21 cellular contexts compared by ENCODE assay signal in genomic region chr10:100978121-100978895, GRCh38.
"Had no signal": no experiment of that assay in that cellular context is flagged by ENCODE, and none has a peak within 500 bp of the region (broad histone marks: within the 10 kb centered on the region; RNA-seq: fewer than 3 reads in every experiment).

No MANE protein-coding gene starts in this region.

- H2AFZ ChIP-seq: neural progenitor cell had no signal

- H3K9me3 Mint-ChIP-seq: activated CD4-positive, alpha-beta T cell treated with anti-CD3 and anti-CD28 coated beads, Interleukin-2, amount 10 ng/mL, durations not matched to agents 24 days and 14 days; activated naive CD4-positive, alpha-beta T cell treated with anti-CD3 and anti-CD28 coated beads, Interleukin-2, amount 10 ng/mL, durations not matched to agents 7 days and 5 days; dendritic cell treated with granulocyte-macrophage colony-stimulating factor and Interleukin-4, amounts not matched to agents 40 ng/mL and 50 ng/mL, for 4 days; mesothelial cell of epicardium; naive thymus-derived CD8-positive, alpha-beta T cell; neural progenitor cell; stimulated activated naive B cell treated with anti-CD40 and anti-IgM and Interleukin-4, amounts not matched to agents 10 μg/mL and 1 μg/mL and 100 μg/mL, for 72 hours had no signal

- H3K36me3 ChIP-seq: neural progenitor cell had no signal

- H3K4me2 ChIP-seq: neural progenitor cell had no signal

- H3K4me1 ChIP-seq: foreskin keratinocyte, left lung, neural progenitor cell, testis, upper lobe of right lung had no signal

- DNase-seq: activated CD4-positive, alpha-beta T cell treated with anti-CD3 and anti-CD28 coated beads, Interleukin-2, amount 10 ng/mL, durations not matched to agents 24 days and 14 days; activated CD8-positive, alpha-beta T cell treated with anti-CD3 and anti-CD28 coated beads, Interleukin-2, amount 10 ng/mL, durations not matched to agents 7 days and 5 days; activated effector memory CD4-positive, alpha-beta T cell treated with anti-CD3 and anti-CD28 coated beads, Interleukin-2, amount 50 U/mL, for 16 hours; activated naive CD4-positive, alpha-beta T cell treated with anti-CD3 and anti-CD28 coated beads, Interleukin-2, amount 10 ng/mL, durations not matched to agents 7 days and 5 days; cerebellar nuclear complex; effector CD8-positive, alpha-beta T cell; foreskin keratinocyte; left lung; naive thymus-derived CD8-positive, alpha-beta T cell; retina; stimulated activated CD4-positive, alpha-beta T cell treated with anti-CD3 and anti-CD28 coated beads, Interleukin-1b, Interleukin-23, amount 100 ng/mL, for 48 hours; stimulated activated naive B cell treated with anti-CD40 and anti-IgM and Interleukin-4, amounts not matched to agents 10 μg/mL and 1 μg/mL and 100 μg/mL, for 72 hours; testis; upper lobe of right lung had no signal

- H3K27ac Mint-ChIP-seq: activated CD4-positive, alpha-beta T cell treated with anti-CD3 and anti-CD28 coated beads, Interleukin-2, amount 10 ng/mL, durations not matched to agents 24 days and 14 days; activated CD8-positive, alpha-beta T cell treated with anti-CD3 and anti-CD28 coated beads, Interleukin-2, amount 10 ng/mL, durations not matched to agents 7 days and 5 days; activated naive CD4-positive, alpha-beta T cell treated with anti-CD3 and anti-CD28 coated beads, Interleukin-2, amount 10 ng/mL, durations not matched to agents 7 days and 5 days; dendritic cell treated with granulocyte-macrophage colony-stimulating factor and Interleukin-4, amounts not matched to agents 40 ng/mL and 50 ng/mL, for 4 days; mesothelial cell of epicardium; neural progenitor cell; progenitor cell of endocrine pancreas; stimulated activated naive B cell treated with anti-CD40 and anti-IgM and Interleukin-4, amounts not matched to agents 10 μg/mL and 1 μg/mL and 100 μg/mL, for 72 hours had no signal

- H3K27me3 ChIP-seq: foreskin keratinocyte, left lung, neural progenitor cell, testis, upper lobe of right lung had no signal

- H3K9me3 ChIP-seq: left lung, testis, upper lobe of right lung had no signal

- H3K4me1 Mint-ChIP-seq: activated CD4-positive, alpha-beta T cell treated with anti-CD3 and anti-CD28 coated beads, Interleukin-2, amount 10 ng/mL, durations not matched to agents 24 days and 14 days; activated naive CD4-positive, alpha-beta T cell treated with anti-CD3 and anti-CD28 coated beads, Interleukin-2, amount 10 ng/mL, durations not matched to agents 7 days and 5 days; neural progenitor cell; stimulated activated naive B cell treated with anti-CD40 and anti-IgM and Interleukin-4, amounts not matched to agents 10 μg/mL and 1 μg/mL and 100 μg/mL, for 72 hours had no signal

- H3K4me3 ChIP-seq: left lung, neural progenitor cell, SK-N-MC, testis, upper lobe of right lung had no signal

- H3K27me3 Mint-ChIP-seq: naive thymus-derived CD8-positive, alpha-beta T cell; progenitor cell of endocrine pancreas; stimulated activated naive B cell treated with anti-CD40 and anti-IgM and Interleukin-4, amounts not matched to agents 10 μg/mL and 1 μg/mL and 100 μg/mL, for 72 hours had no signal

- H3K9ac ChIP-seq: neural progenitor cell had no signal

- H3K4me3 Mint-ChIP-seq: activated CD4-positive, alpha-beta T cell treated with anti-CD3 and anti-CD28 coated beads, Interleukin-2, amount 10 ng/mL, durations not matched to agents 24 days and 14 days; activated CD8-positive, alpha-beta T cell treated with anti-CD3 and anti-CD28 coated beads, Interleukin-2, amount 10 ng/mL, durations not matched to agents 7 days and 5 days; activated naive CD4-positive, alpha-beta T cell treated with anti-CD3 and anti-CD28 coated beads, Interleukin-2, amount 10 ng/mL, durations not matched to agents 7 days and 5 days; dendritic cell treated with granulocyte-macrophage colony-stimulating factor and Interleukin-4, amounts not matched to agents 40 ng/mL and 50 ng/mL, for 4 days; mesothelial cell of epicardium; naive thymus-derived CD8-positive, alpha-beta T cell; neural progenitor cell; stimulated activated naive B cell treated with anti-CD40 and anti-IgM and Interleukin-4, amounts not matched to agents 10 μg/mL and 1 μg/mL and 100 μg/mL, for 72 hours had no signal

- ATAC-seq: activated CD4-positive, CD25-positive, alpha-beta regulatory T cell treated with anti-CD3 and anti-CD28 coated beads, Interleukin-2, amount 50 U/mL, for 24 hours; activated CD8-positive, alpha-beta T cell treated with anti-CD3 and anti-CD28 coated beads, Interleukin-2, amount 10 ng/mL, durations not matched to agents 7 days and 5 days; foreskin keratinocyte; left lung; naive thymus-derived CD8-positive, alpha-beta T cell; stimulated activated naive B cell treated with anti-CD40 and anti-IgM and Interleukin-4, amounts not matched to agents 10 μg/mL and 1 μg/mL and 100 μg/mL, for 72 hours; upper lobe of right lung had no signal

- H3K27ac ChIP-seq: foreskin keratinocyte, left lung, neural progenitor cell, SK-N-MC, testis, upper lobe of right lung, VCaP had no signal
